In the genomic region with DNA sequence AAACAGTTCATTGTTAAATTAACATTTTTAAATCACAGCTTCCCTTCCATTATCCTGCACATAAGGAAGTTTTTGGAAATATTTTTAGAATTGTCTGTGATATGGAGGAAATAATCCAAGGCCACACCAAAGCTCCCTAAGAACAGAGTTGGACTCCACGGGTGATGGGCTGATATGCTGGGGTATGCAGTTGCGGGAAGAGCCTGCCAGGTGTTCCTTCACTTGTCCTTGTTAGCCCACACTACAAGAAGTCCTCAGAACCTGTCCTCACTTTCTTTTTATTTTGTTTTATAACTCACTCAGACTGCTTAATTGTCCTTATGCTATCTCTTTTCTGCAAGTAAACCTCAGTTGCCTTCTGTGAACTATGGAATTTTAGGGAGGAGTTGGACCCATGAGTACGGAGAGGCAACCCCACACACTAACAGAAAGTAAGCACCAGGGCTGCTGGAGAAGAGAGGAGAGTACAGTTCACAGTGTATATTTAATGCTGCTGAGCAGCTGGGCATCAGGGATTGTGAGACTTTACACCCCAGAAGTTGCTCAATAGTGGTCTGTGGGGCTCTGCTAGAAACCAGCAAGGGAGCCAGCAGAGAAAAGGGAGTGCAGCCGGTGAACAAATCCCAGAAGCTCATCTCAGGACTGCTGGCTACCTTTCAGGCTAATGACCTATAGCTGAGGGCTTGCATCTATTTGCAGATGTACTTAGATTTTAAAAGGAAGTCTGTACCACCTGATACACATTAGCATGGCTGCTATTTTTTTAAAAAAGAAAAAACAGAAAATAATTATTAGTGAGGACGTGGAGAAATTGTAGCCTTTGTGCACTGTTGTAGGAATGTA, we compare ENCODE assay signal across 8 cellular contexts.
DNase-seq lines count a peak whose midpoint lies in the region; ATAC-seq and TF ChIP-seq lines count a peak whose summit lies in the region.

No MANE protein-coding gene starts in this region.

- no TSS peak for BruUV-seq in Calu3 (replicated peaks; lab: Mats Ljungman, UMichigan)

- in situ Hi-C loops in transverse colon (cut with MboI; ENCODE audit: low pct_ligation_motif_present in 1 of 4, low pct_unique_long_range_greater_than_20kb in 1 of 4, low sequenced_read_pairs in 3 of 4): no loop called here

- H3K27ac ChIP-seq in hepatocyte (peak overlapping the region; percentile 17), transverse colon (peak overlapping the region in 3 of 4 donors; percentile 36 to 68 (median 46)), Karpas-422 (ENCODE audit: low read length) (no peak overlapping the region)

- H3K9me3 ChIP-seq in adipocyte (ENCODE audit: control insufficient read depth, low read length): no peaks in the 10 kb centered on the region
- H3K9me3 ChIP-seq in hepatocyte (ENCODE audit: low read depth): no peaks in the 10 kb centered on the region
- no peaks in the 10 kb centered on the region for H3K9me3 ChIP-seq in transverse colon
- H3K9me3 ChIP-seq in Karpas-422 (ENCODE audit: low read length): no peaks in the 10 kb centered on the region

- no peak for ATAC-seq in activated naive CD8-positive, alpha-beta T cell treated with anti-CD3 and anti-CD28 coated beads, Interleukin-2, amount 50 U/mL, for 24 hours
- no peak for ATAC-seq in activated T-cell treated with anti-CD3 and anti-CD28 coated beads, Interleukin-2, amount 50 U/mL, for 72 hours (replicated peaks in 1 of 2)

- H3K4me3 ChIP-seq in adipocyte (ENCODE audit: low read length): peak overlapping the region; percentile 33
- no peak overlapping the region for H3K4me3 ChIP-seq in hepatocyte
- H3K4me3 ChIP-seq in transverse colon: no peak overlapping the region
- H3K4me3 ChIP-seq in Karpas-422 (ENCODE audit: low read length): no peak overlapping the region

- H2AFZ ChIP-seq in hepatocyte (no peak overlapping the region), Karpas-422 (ENCODE audit: low read length) (no peak overlapping the region)

- H3K9me2 ChIP-seq in hepatocyte (replicated peaks; ENCODE audit: insufficient read depth) (no peaks in the 10 kb centered on the region), Karpas-422 (replicated peaks; ENCODE audit: insufficient read depth, low read length) (no peaks in the 10 kb centered on the region)

- intact Hi-C loops in transverse colon (cut with DNase I; ENCODE audit: low total_unique reads): no loop called here
- intact Hi-C loops in Calu3 (cut with micrococcal nuclease; ENCODE audit: unreplicated experiment): no loop called here

- no peak for TF ChIP-seq POLR2A in transverse colon (IDR thresholded peaks at IDR 0.05)

- WGBS in hepatocyte (ENCODE audit: low lambda C conversion rate, missing lambda C conversion rate): 64% methylated on average over 5 of the region's 5 CpGs
- WGBS in transverse colon (ENCODE audit: low coverage in 1 of 2), 2 donors: 49 to 53% methylated on average over 4 to 5 of the region's 5 CpGs

- H3K27ac Mint-ChIP-seq in activated naive CD8-positive, alpha-beta T cell treated with anti-CD3 and anti-CD28 coated beads for 36 hours: peak overlapping the region; percentile 10
- no peak overlapping the region for H3K27ac Mint-ChIP-seq in activated naive CD8-positive, alpha-beta T cell treated with anti-CD3 and anti-CD28 coated beads, Interleukin-2, amount 50 U/mL, for 24 hours
- no peak overlapping the region for H3K27ac Mint-ChIP-seq in Calu3 (ENCODE audit: unreplicated experiment)
- no peak overlapping the region for H3K27ac Mint-ChIP-seq in activated T-cell treated with anti-CD3 and anti-CD28 coated beads, Interleukin-2, amount 50 U/mL, for 72 hours

- H3K4me1 Mint-ChIP-seq in activated naive CD8-positive, alpha-beta T cell treated with anti-CD3 and anti-CD28 coated beads for 36 hours: peaks cover 19% of the 10 kb centered on the region
- peaks cover 19% of the 10 kb centered on the region for H3K4me1 Mint-ChIP-seq in activated naive CD8-positive, alpha-beta T cell treated with anti-CD3 and anti-CD28 coated beads, Interleukin-2, amount 50 U/mL, for 24 hours
- no peaks in the 10 kb centered on the region for H3K4me1 Mint-ChIP-seq in Calu3 (ENCODE audit: low read depth, unreplicated experiment)
- H3K4me1 Mint-ChIP-seq in activated T-cell treated with anti-CD3 and anti-CD28 coated beads, Interleukin-2, amount 50 U/mL, for 72 hours (ENCODE audit: low read depth): peaks cover 30% of the 10 kb centered on the region

- CTCF ChIA-PET in Calu3 (lab: Charles Lee): no interaction called here

- no peak for DNase-seq in activated naive CD8-positive, alpha-beta T cell treated with anti-CD3 and anti-CD28 coated beads for 36 hours
- DNase-seq in activated naive CD8-positive, alpha-beta T cell treated with anti-CD3 and anti-CD28 coated beads, Interleukin-2, amount 50 U/mL, for 24 hours: no peak
- DNase-seq in adipocyte (ENCODE audit: low read depth) (peak; percentile 71), hepatocyte (ENCODE audit: low spot score) (peak; percentile 61), transverse colon (no peak), Calu3 (no peak), Karpas-422 (no peak)
- DNase-seq in activated T-cell treated with anti-CD3 and anti-CD28 coated beads, Interleukin-2, amount 50 U/mL, for 72 hours: no peak

- peaks cover 34% of the 10 kb centered on the region for H3K4me1 ChIP-seq in adipocyte (ENCODE audit: control insufficient read depth, insufficient read depth, low read length)
- peaks cover 20% of the 10 kb centered on the region for H3K4me1 ChIP-seq in hepatocyte (ENCODE audit: insufficient read depth)
- peaks cover 9 to 24% (median 13%) of the 10 kb centered on the region in 4 donors for H3K4me1 ChIP-seq in transverse colon
- no peaks in the 10 kb centered on the region for H3K4me1 ChIP-seq in Karpas-422 (ENCODE audit: low read length)

- H3K79me2 ChIP-seq in hepatocyte (no peaks in the 10 kb centered on the region), Karpas-422 (ENCODE audit: low read length) (no peaks in the 10 kb centered on the region)

- H3K27me3 ChIP-seq in adipocyte (replicated peaks; ENCODE audit: control insufficient read depth, insufficient read depth, low read length) (no peaks in the 10 kb centered on the region), hepatocyte (no peaks in the 10 kb centered on the region), transverse colon (no peaks in the 10 kb centered on the region), Karpas-422 (ENCODE audit: low read length) (no peaks in the 10 kb centered on the region)

- H3K4me2 ChIP-seq in hepatocyte (peak overlapping the region; percentile 35), Karpas-422 (ENCODE audit: low read depth, low read length, poor library complexity, severe bottlenecking) (no peak overlapping the region)

- TF ChIP-seq EP300 in transverse colon (IDR thresholded peaks at IDR 0.05; ENCODE audit: low read depth): no peak

- H3K9me3 Mint-ChIP-seq in activated naive CD8-positive, alpha-beta T cell treated with anti-CD3 and anti-CD28 coated beads for 36 hours: no peaks in the 10 kb centered on the region
- H3K9me3 Mint-ChIP-seq in activated naive CD8-positive, alpha-beta T cell treated with anti-CD3 and anti-CD28 coated beads, Interleukin-2, amount 50 U/mL, for 24 hours: no peaks in the 10 kb centered on the region
- no peaks in the 10 kb centered on the region for H3K9me3 Mint-ChIP-seq in Calu3 (ENCODE audit: low read depth, unreplicated experiment)
- peaks cover 0 to 3% of the 10 kb centered on the region in 2 donors for H3K9me3 Mint-ChIP-seq in activated T-cell treated with anti-CD3 and anti-CD28 coated beads, Interleukin-2, amount 50 U/mL, for 72 hours

- H3K36me3 Mint-ChIP-seq in activated naive CD8-positive, alpha-beta T cell treated with anti-CD3 and anti-CD28 coated beads for 36 hours: peaks cover 2% of the 10 kb centered on the region
- peaks cover 2% of the 10 kb centered on the region for H3K36me3 Mint-ChIP-seq in activated naive CD8-positive, alpha-beta T cell treated with anti-CD3 and anti-CD28 coated beads, Interleukin-2, amount 50 U/mL, for 24 hours (ENCODE audit: low read depth)
- no peaks in the 10 kb centered on the region for H3K36me3 Mint-ChIP-seq in Calu3 (ENCODE audit: insufficient read depth, unreplicated experiment)
- H3K36me3 Mint-ChIP-seq in activated T-cell treated with anti-CD3 and anti-CD28 coated beads, Interleukin-2, amount 50 U/mL, for 72 hours (ENCODE audit: insufficient read depth in 2 of 2): no peaks in the 10 kb centered on the region

- TF ChIP-seq CTCF in hepatocyte (IDR thresholded peaks at IDR 0.05; ENCODE audit: poor library complexity): no peak
- TF ChIP-seq CTCF in transverse colon (IDR thresholded peaks at IDR 0.05): no peak
- no peak for TF ChIP-seq CTCF in Calu3 (IDR thresholded peaks at IDR 0.05; ENCODE audit: unreplicated experiment)

- H3K4me3 Mint-ChIP-seq in activated naive CD8-positive, alpha-beta T cell treated with anti-CD3 and anti-CD28 coated beads for 36 hours: no peak overlapping the region
- no peak overlapping the region for H3K4me3 Mint-ChIP-seq in activated naive CD8-positive, alpha-beta T cell treated with anti-CD3 and anti-CD28 coated beads, Interleukin-2, amount 50 U/mL, for 24 hours
- no peak overlapping the region for H3K4me3 Mint-ChIP-seq in Calu3 (ENCODE audit: low read depth, unreplicated experiment)
- H3K4me3 Mint-ChIP-seq in activated T-cell treated with anti-CD3 and anti-CD28 coated beads, Interleukin-2, amount 50 U/mL, for 72 hours: no peak overlapping the region

- H4K20me1 ChIP-seq in hepatocyte (ENCODE audit: insufficient read depth, poor library complexity, severe bottlenecking) (no peaks in the 10 kb centered on the region), Karpas-422 (ENCODE audit: insufficient read depth, low read depth, low read length) (no peaks in the 10 kb centered on the region)

- H3K36me3 ChIP-seq in adipocyte (ENCODE audit: control insufficient read depth, insufficient read depth, low read length, severe bottlenecking): no peaks in the 10 kb centered on the region
- no peaks in the 10 kb centered on the region for H3K36me3 ChIP-seq in hepatocyte (replicated peaks; ENCODE audit: insufficient read depth, low read depth)
- no peaks in the 10 kb centered on the region for H3K36me3 ChIP-seq in transverse colon
- H3K36me3 ChIP-seq in Karpas-422 (ENCODE audit: insufficient read depth, low read length): no peaks in the 10 kb centered on the region

- no peaks in the 10 kb centered on the region for H3K27me3 Mint-ChIP-seq in activated naive CD8-positive, alpha-beta T cell treated with anti-CD3 and anti-CD28 coated beads for 36 hours
- no peaks in the 10 kb centered on the region for H3K27me3 Mint-ChIP-seq in activated naive CD8-positive, alpha-beta T cell treated with anti-CD3 and anti-CD28 coated beads, Interleukin-2, amount 50 U/mL, for 24 hours
- no peaks in the 10 kb centered on the region for H3K27me3 Mint-ChIP-seq in Calu3 (ENCODE audit: unreplicated experiment)
- H3K27me3 Mint-ChIP-seq in activated T-cell treated with anti-CD3 and anti-CD28 coated beads, Interleukin-2, amount 50 U/mL, for 72 hours (ENCODE audit: low read depth): no peaks in the 10 kb centered on the region

- peak overlapping the region; percentile 58 for H3K9ac ChIP-seq in adipocyte (ENCODE audit: low read length)
- H3K9ac ChIP-seq in Karpas-422 (ENCODE audit: low read length): no peak overlapping the region

Comparison
In these comparisons a context has a peak if more than half of its experiments do, and no peak if none do; other contexts are left out.
1. DNase-seq: peak in adipocyte (single experiment) and hepatocyte (single experiment); none in activated naive CD8-positive, alpha-beta T cell treated with anti-CD3 and anti-CD28 coated beads for 36 hours (single experiment), activated naive CD8-positive, alpha-beta T cell treated with anti-CD3 and anti-CD28 coated beads, Interleukin-2, amount 50 U/mL, for 24 hours (single experiment), transverse colon (single experiment), Calu3 (single experiment), Karpas-422 (single experiment) and activated T-cell treated with anti-CD3 and anti-CD28 coated beads, Interleukin-2, amount 50 U/mL, for 72 hours (0 of 2).